10 cellular contexts compared by ENCODE assay signal in the genomic region with DNA sequence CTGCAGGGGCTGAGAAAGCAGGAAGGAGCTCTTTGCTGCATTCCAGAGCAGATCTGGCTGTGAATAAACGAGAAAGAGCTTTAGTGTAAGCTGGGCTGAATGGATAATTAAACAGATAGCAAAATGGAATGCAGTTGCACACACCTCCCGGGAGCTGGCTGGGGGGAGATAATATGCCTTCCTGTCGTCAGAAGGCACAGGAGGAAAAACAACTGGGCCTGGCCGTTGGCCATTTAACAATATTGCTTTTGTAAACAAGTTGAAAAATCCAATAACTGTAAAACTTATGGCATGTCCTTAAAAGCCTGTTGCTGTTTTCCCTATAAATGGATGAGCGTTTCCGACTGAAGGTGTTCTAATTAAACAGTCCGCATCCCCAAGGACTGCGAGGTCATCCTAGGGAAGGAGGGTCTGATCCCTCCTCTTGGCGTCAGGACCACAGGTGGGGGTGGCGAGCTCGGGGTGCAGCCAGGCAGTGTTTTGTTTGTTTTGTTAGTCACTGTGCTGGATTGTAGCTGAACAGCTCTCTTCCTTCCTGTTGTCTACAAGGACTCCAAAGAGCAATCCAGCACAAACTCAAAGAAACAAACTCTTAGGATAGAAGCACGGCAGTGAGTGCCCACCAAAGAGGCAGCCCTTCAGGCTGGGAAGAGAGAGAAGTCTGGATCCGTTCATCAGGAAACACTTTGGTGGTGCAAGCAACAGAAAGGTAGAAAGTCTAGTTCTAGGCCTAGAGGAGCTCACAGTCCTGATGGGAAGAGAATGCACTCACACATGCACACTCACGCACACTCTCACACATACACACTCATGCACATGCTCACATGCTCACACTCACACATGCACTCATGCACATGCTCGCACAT.
A peak's percentile ranks its signal among the peaks of the same experiment; 100 is the strongest.
DNase-seq lines count a peak whose midpoint lies in the region; TF ChIP-seq lines count a peak whose summit lies in the region.
"Had no signal": no experiment of that assay in that cellular context is flagged by ENCODE, and none has a peak within 500 bp of the region (broad histone marks: within the 10 kb centered on the region; RNA-seq: fewer than 3 reads in every experiment).

No MANE protein-coding gene starts in this region.

- H2AFZ ChIP-seq in hepatocyte (no peak overlapping the region), smooth muscle cell (ENCODE audit: low read depth) (peak overlapping the region; percentile 30)

- no peaks in the 10 kb centered on the region for H3K36me3 Mint-ChIP-seq in activated CD4-positive, alpha-beta memory T cell treated with anti-CD3 and anti-CD28 coated beads for 36 hours

- peaks cover 15% of the 10 kb centered on the region for H3K9me3 Mint-ChIP-seq in activated CD4-positive, alpha-beta memory T cell treated with anti-CD3 and anti-CD28 coated beads for 36 hours

- H3K27ac ChIP-seq in hepatocyte: peak overlapping the region; percentile 88
- peak overlapping the region; percentile 54 for H3K27ac ChIP-seq in smooth muscle cell (ENCODE audit: low read depth)
- no peak overlapping the region for H3K27ac ChIP-seq in effector memory CD4-positive, alpha-beta T cell (ENCODE audit: insufficient read depth, low read length, poor library complexity, severe bottlenecking)
- H3K27ac ChIP-seq: 22Rv1 had no signal

- DNase-seq in DMS153 (lab: John Stamatoyannopoulos, UW) (peak; percentile 0), DMS153 treated with DMSO at 0.1 percent for 48 hours (lab: John Stamatoyannopoulos, UW; ENCODE audit: unreplicated experiment) (no peak), T1000 (lab: John Stamatoyannopoulos, UW) (peak; percentile 58), hepatocyte (ENCODE audit: low spot score) (peak; percentile 78), smooth muscle cell (lab: John Stamatoyannopoulos, UW; ENCODE audit: unreplicated experiment) (no peak), SKM-1 treated with dmso at 0.1 percent for 144 hours (lab: John Stamatoyannopoulos, UW; ENCODE audit: unreplicated experiment) (no peak)
- DNase-seq in effector memory CD4-positive, alpha-beta T cell: no peak
- no peak for DNase-seq in activated CD4-positive, alpha-beta memory T cell treated with anti-CD3 and anti-CD28 coated beads for 36 hours
- DNase-seq: caudate nucleus had no signal

- H3K4me1 ChIP-seq in hepatocyte (ENCODE audit: insufficient read depth) (peaks cover 22% of the 10 kb centered on the region), smooth muscle cell (ENCODE audit: low read depth) (peaks cover 12% of the 10 kb centered on the region)
- no peaks in the 10 kb centered on the region for H3K4me1 ChIP-seq in effector memory CD4-positive, alpha-beta T cell (ENCODE audit: control insufficient read depth, insufficient read depth, low read length, poor library complexity, severe bottlenecking)

- no peaks in the 10 kb centered on the region for H3F3A ChIP-seq in smooth muscle cell (ENCODE audit: low read depth)

- TF ChIP-seq CTCF in hepatocyte (IDR thresholded peaks at IDR 0.05; ENCODE audit: poor library complexity) (no peak), smooth muscle cell (IDR thresholded peaks at IDR 0.05; ENCODE audit: borderline replicate concordance, insufficient read depth, poor library complexity, severe bottlenecking) (no peak)

- peak overlapping the region; percentile 39 for H3K4me2 ChIP-seq in hepatocyte
- H3K4me2 ChIP-seq in smooth muscle cell: peak overlapping the region; percentile 82

- no peak overlapping the region for H3K4me3 ChIP-seq in hepatocyte
- H3K4me3 ChIP-seq in smooth muscle cell: peak overlapping the region; percentile 13
- H3K4me3 ChIP-seq in effector memory CD4-positive, alpha-beta T cell (ENCODE audit: insufficient read depth, low read depth, low read length, poor library complexity, severe bottlenecking): no peak overlapping the region

- H3K4me3 Mint-ChIP-seq in activated CD4-positive, alpha-beta memory T cell treated with anti-CD3 and anti-CD28 coated beads for 36 hours: no peak overlapping the region

- H3K27ac Mint-ChIP-seq in activated CD4-positive, alpha-beta memory T cell treated with anti-CD3 and anti-CD28 coated beads for 36 hours: no peak overlapping the region

- H3K36me3 ChIP-seq in hepatocyte (replicated peaks; ENCODE audit: insufficient read depth, low read depth): no peaks in the 10 kb centered on the region
- no peaks in the 10 kb centered on the region for H3K36me3 ChIP-seq in smooth muscle cell (ENCODE audit: low read depth)
- no peaks in the 10 kb centered on the region for H3K36me3 ChIP-seq in effector memory CD4-positive, alpha-beta T cell (ENCODE audit: control insufficient read depth, insufficient read depth, low read length)

- H3K9me2 ChIP-seq in hepatocyte (replicated peaks; ENCODE audit: insufficient read depth): no peaks in the 10 kb centered on the region

- H3K27me3 ChIP-seq in hepatocyte (no peaks in the 10 kb centered on the region), smooth muscle cell (ENCODE audit: low read depth) (no peaks in the 10 kb centered on the region)
- no peaks in the 10 kb centered on the region for H3K27me3 ChIP-seq in effector memory CD4-positive, alpha-beta T cell (replicated peaks; ENCODE audit: control insufficient read depth, insufficient read depth, low read length, poor library complexity, severe bottlenecking)

- intact Hi-C loops in activated CD4-positive, alpha-beta memory T cell treated with anti-CD3 and anti-CD28 coated beads for 36 hours (cut with micrococcal nuclease): no loop called here

- H3K79me2 ChIP-seq in hepatocyte: no peaks in the 10 kb centered on the region
- H3K79me2 ChIP-seq in smooth muscle cell (ENCODE audit: low read depth): no peaks in the 10 kb centered on the region

- H3K4me1 Mint-ChIP-seq in activated CD4-positive, alpha-beta memory T cell treated with anti-CD3 and anti-CD28 coated beads for 36 hours (ENCODE audit: low read depth): peaks cover 4% of the 10 kb centered on the region

- 22% methylated on average over 15 of the region's 15 CpGs for WGBS in hepatocyte (ENCODE audit: low lambda C conversion rate, missing lambda C conversion rate)
- WGBS in smooth muscle cell (ENCODE audit: low lambda C conversion rate): 27% methylated on average over 15 of the region's 15 CpGs

- H3K9ac ChIP-seq in smooth muscle cell (ENCODE audit: low read depth): no peak overlapping the region

- POLR2A ChIA-PET in activated CD4-positive, alpha-beta memory T cell treated with anti-CD3 and anti-CD28 coated beads for 36 hours (lab: Charles Lee): no interaction called here

- CTCF ChIA-PET in activated CD4-positive, alpha-beta memory T cell treated with anti-CD3 and anti-CD28 coated beads for 36 hours (lab: Charles Lee): interaction anchor here (1.2 kb wide), 2 partner anchors 11 to 15 kb away, joined by 3 to 5 read pairs; no protein-coding TSS in a partner anchor

- no peaks in the 10 kb centered on the region for H4K20me1 ChIP-seq in hepatocyte (ENCODE audit: insufficient read depth, poor library complexity, severe bottlenecking)
- no peaks in the 10 kb centered on the region for H4K20me1 ChIP-seq in smooth muscle cell (ENCODE audit: low read depth)

- H3K27me3 Mint-ChIP-seq in activated CD4-positive, alpha-beta memory T cell treated with anti-CD3 and anti-CD28 coated beads for 36 hours: peaks cover 3% of the 10 kb centered on the region

- H3K9me3 ChIP-seq in hepatocyte (ENCODE audit: low read depth) (no peaks in the 10 kb centered on the region), smooth muscle cell (replicated peaks; ENCODE audit: low read depth) (no peaks in the 10 kb centered on the region)
- H3K9me3 ChIP-seq in effector memory CD4-positive, alpha-beta T cell (ENCODE audit: control insufficient read depth, low read length): no peaks in the 10 kb centered on the region

Comparison
In these comparisons a context has a peak if more than half of its experiments do, and no peak if none do; other contexts are left out.
1. DNase-seq: peak in DMS153 (single experiment), T1000 (single experiment) and hepatocyte (single experiment); none in DMS153 treated with DMSO at 0.1 percent for 48 hours (single experiment), smooth muscle cell (single experiment), SKM-1 treated with dmso at 0.1 percent for 144 hours (single experiment), effector memory CD4-positive, alpha-beta T cell (0 of 3) and activated CD4-positive, alpha-beta memory T cell treated with anti-CD3 and anti-CD28 coated beads for 36 hours (single experiment).